Comparison of ENCODE assay signal across 1 cellular context in genomic region chr6:63509652-63510352, GRCh38.
TF ChIP-seq lines count a peak whose summit lies in the region.

No MANE protein-coding gene starts in this region.

TF ChIP-seq in HepG2, 621 proteins besides CTCF, POLR2A, EP300 and RAD21 (continued from another document):
- TF ChIP-seq HIC2 (CRISPR knock-in tag; IDR thresholded peaks at IDR 0.05; ENCODE audit: low read depth), result no peak
- no peak for TF ChIP-seq ZBTB46 (CRISPR knock-in tag; IDR thresholded peaks at IDR 0.05; ENCODE audit: borderline replicate concordance)
- TF ChIP-seq ZFP90 (CRISPR knock-in tag; IDR thresholded peaks at IDR 0.05; ENCODE audit: borderline replicate concordance), result no peak
- TF ChIP-seq MTA3 (CRISPR knock-in tag; IDR thresholded peaks at IDR 0.05), result no peak
- 0 out of 2 replicates have a peak, but pooled peaks have one; percentile 54 for TF ChIP-seq THAP7 (CRISPR knock-in tag; IDR thresholded peaks at IDR 0.05)
- TF ChIP-seq ATRX (CRISPR knock-in tag; IDR thresholded peaks at IDR 0.05; ENCODE audit: borderline replicate concordance), result no peak
- TF ChIP-seq ZNF709 (CRISPR knock-in tag; IDR thresholded peaks at IDR 0.05), result no peak
- TF ChIP-seq ZBTB49 (CRISPR knock-in tag; IDR thresholded peaks at IDR 0.05; ENCODE audit: borderline replicate concordance), result no peak
- TF ChIP-seq, protein P1, sequence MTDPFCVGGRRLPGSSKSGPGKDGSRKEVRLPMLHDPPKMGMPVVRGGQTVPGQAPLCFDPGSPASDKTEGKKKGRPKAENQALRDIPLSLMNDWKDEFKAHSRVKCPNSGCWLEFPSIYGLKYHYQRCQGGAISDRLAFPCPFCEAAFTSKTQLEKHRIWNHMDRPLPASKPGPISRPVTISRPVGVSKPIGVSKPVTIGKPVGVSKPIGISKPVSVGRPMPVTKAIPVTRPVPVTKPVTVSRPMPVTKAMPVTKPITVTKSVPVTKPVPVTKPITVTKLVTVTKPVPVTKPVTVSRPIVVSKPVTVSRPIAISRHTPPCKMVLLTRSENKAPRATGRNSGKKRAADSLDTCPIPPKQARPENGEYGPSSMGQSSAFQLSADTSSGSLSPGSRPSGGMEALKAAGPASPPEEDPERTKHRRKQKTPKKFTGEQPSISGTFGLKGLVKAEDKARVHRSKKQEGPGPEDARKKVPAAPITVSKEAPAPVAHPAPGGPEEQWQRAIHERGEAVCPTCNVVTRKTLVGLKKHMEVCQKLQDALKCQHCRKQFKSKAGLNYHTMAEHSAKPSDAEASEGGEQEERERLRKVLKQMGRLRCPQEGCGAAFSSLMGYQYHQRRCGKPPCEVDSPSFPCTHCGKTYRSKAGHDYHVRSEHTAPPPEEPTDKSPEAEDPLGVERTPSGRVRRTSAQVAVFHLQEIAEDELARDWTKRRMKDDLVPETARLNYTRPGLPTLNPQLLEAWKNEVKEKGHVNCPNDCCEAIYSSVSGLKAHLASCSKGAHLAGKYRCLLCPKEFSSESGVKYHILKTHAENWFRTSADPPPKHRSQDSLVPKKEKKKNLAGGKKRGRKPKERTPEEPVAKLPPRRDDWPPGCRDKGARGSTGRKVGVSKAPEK (CRISPR knock-in tag; IDR thresholded peaks at IDR 0.05; ENCODE audit: borderline replicate concordance), result 0 out of 2 replicates have a peak, but pooled peaks have one; percentile 5
- no peak; the same call in 1 of the 2 replicates for TF ChIP-seq AHR (CRISPR knock-in tag; IDR thresholded peaks at IDR 0.05)
- TF ChIP-seq, protein P2, sequence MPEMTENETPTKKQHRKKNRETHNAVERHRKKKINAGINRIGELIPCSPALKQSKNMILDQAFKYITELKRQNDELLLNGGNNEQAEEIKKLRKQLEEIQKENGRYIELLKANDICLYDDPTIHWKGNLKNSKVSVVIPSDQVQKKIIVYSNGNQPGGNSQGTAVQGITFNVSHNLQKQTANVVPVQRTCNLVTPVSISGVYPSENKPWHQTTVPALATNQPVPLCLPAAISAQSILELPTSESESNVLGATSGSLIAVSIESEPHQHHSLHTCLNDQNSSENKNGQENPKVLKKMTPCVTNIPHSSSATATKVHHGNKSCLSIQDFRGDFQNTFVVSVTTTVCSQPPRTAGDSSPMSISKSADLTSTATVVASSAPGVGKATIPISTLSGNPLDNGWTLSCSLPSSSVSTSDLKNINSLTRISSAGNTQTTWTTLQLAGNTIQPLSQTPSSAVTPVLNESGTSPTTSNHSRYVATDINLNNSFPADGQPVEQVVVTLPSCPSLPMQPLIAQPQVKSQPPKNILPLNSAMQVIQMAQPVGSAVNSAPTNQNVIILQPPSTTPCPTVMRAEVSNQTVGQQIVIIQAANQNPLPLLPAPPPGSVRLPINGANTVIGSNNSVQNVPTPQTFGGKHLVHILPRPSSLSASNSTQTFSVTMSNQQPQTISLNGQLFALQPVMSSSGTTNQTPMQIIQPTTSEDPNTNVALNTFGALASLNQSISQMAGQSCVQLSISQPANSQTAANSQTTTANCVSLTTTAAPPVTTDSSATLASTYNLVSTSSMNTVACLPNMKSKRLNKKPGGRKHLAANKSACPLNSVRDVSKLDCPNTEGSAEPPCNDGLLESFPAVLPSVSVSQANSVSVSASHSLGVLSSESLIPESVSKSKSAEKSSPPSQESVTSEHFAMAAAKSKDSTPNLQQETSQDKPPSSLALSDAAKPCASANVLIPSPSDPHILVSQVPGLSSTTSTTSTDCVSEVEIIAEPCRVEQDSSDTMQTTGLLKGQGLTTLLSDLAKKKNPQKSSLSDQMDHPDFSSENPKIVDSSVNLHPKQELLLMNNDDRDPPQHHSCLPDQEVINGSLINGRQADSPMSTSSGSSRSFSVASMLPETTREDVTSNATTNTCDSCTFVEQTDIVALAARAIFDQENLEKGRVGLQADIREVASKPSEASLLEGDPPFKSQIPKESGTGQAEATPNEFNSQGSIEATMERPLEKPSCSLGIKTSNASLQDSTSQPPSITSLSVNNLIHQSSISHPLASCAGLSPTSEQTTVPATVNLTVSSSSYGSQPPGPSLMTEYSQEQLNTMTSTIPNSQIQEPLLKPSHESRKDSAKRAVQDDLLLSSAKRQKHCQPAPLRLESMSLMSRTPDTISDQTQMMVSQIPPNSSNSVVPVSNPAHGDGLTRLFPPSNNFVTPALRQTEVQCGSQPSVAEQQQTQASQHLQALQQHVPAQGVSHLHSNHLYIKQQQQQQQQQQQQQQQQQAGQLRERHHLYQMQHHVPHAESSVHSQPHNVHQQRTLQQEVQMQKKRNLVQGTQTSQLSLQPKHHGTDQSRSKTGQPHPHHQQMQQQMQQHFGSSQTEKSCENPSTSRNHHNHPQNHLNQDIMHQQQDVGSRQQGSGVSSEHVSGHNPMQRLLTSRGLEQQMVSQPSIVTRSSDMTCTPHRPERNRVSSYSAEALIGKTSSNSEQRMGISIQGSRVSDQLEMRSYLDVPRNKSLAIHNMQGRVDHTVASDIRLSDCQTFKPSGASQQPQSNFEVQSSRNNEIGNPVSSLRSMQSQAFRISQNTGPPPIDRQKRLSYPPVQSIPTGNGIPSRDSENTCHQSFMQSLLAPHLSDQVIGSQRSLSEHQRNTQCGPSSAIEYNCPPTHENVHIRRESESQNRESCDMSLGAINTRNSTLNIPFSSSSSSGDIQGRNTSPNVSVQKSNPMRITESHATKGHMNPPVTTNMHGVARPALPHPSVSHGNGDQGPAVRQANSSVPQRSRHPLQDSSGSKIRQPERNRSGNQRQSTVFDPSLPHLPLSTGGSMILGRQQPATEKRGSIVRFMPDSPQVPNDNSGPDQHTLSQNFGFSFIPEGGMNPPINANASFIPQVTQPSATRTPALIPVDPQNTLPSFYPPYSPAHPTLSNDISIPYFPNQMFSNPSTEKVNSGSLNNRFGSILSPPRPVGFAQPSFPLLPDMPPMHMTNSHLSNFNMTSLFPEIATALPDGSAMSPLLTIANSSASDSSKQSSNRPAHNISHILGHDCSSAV (CRISPR knock-in tag; IDR thresholded peaks at IDR 0.05; ENCODE audit: borderline replicate concordance), result no peak
- TF ChIP-seq NCOA1 (CRISPR knock-in tag; IDR thresholded peaks at IDR 0.05), result no peak
- peak; percentile 78; the same call in 1 of the 2 replicates for TF ChIP-seq TBX3 (IDR thresholded peaks at IDR 0.05; ENCODE audit: borderline replicate concordance)
- TF ChIP-seq HOXD1 (CRISPR knock-in tag; IDR thresholded peaks at IDR 0.05), result no peak
- TF ChIP-seq ZNF160 (CRISPR knock-in tag; IDR thresholded peaks at IDR 0.05), result no peak
- no peak for TF ChIP-seq ZNF772 (CRISPR knock-in tag; IDR thresholded peaks at IDR 0.05)
- no peak for TF ChIP-seq KLF15 (CRISPR knock-in tag; IDR thresholded peaks at IDR 0.05; ENCODE audit: borderline replicate concordance)
- TF ChIP-seq ARNTL (CRISPR knock-in tag; IDR thresholded peaks at IDR 0.05), result 0 out of 2 replicates have a peak, but pooled peaks have one; percentile 45
- TF ChIP-seq ZNF615 (CRISPR knock-in tag; IDR thresholded peaks at IDR 0.05; ENCODE audit: borderline replicate concordance), result no peak
- TF ChIP-seq ZNF773 (CRISPR knock-in tag; IDR thresholded peaks at IDR 0.05; ENCODE audit: borderline replicate concordance), result no peak
- no peak for TF ChIP-seq PHF20 (CRISPR knock-in tag; IDR thresholded peaks at IDR 0.05)
